In the genomic region with DNA sequence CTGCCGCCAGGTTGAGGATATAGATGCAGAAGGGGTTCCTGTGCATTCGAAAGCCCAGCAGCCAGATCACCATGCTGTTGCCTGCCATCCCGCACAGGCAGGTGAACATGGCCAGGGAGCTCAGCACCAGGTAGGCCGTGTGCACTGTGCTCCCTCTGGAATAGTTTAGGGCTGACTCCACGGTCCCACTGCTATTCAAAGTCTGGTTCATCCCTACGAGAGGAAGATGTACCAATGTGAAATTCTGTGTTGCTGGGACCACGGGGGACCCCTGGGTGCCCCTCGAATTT, we compare ENCODE assay signal across 27 cellular contexts. TPM values are rescaled to one million over a fixed set of nuclear protein-coding genes. Genes with fewer than 3 reads are reported as not detected.
DNase-seq lines count a peak whose midpoint lies in the region; ATAC-seq and TF ChIP-seq lines count a peak whose summit lies in the region.
"Had no signal": no experiment of that assay in that cellular context is flagged by ENCODE, and none has a peak within 500 bp of the region (broad histone marks: within the 10 kb centered on the region; RNA-seq: fewer than 3 reads in every experiment).

A gene with protein sequence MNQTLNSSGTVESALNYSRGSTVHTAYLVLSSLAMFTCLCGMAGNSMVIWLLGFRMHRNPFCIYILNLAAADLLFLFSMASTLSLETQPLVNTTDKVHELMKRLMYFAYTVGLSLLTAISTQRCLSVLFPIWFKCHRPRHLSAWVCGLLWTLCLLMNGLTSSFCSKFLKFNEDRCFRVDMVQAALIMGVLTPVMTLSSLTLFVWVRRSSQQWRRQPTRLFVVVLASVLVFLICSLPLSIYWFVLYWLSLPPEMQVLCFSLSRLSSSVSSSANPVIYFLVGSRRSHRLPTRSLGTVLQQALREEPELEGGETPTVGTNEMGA (minus strand): TSS at position 211 of the 290 bp plus-strand sequence. CDS start 0 bp downstream, at position 211.

- no peak within 1 kb of the TSS for H2BK15ac ChIP-seq in mesenchymal stem cell (ENCODE audit: low read depth, poor library complexity, severe bottlenecking)

- H3K27me3 ChIP-seq in BLaER1 treated with 17β-estradiol and CSF1 and Interleukin-3, amounts not matched to agents 10 nM and 100 nM = peaks cover 0 to 25% (median 18%) of the 10 kb centered on the region in 11 experiments; a peak in 15 of 22 replicates
- H3K27me3 ChIP-seq in mesenchymal stem cell (ENCODE audit: control insufficient read depth in 1 of 2, insufficient read depth in 1 of 2, low read length in 2 of 2) = peaks cover 29 to 56% of the 10 kb centered on the region in 2 experiments
- H3K27me3 ChIP-seq: BE2C had no signal

- no peaks in the 10 kb centered on the region for H3K79me1 ChIP-seq in mesenchymal stem cell (replicated peaks; ENCODE audit: low read length, poor library complexity, severe bottlenecking)

- no peak within 1 kb of the TSS for H4K8ac ChIP-seq in mesenchymal stem cell (ENCODE audit: low read length)

- no peak within 1 kb of the TSS for H2AK5ac ChIP-seq in mesenchymal stem cell (ENCODE audit: low read length, severe bottlenecking)

- DNase-seq in activated effector memory CD4-positive, alpha-beta T cell treated with anti-CD3 and anti-CD28 coated beads, Interleukin-2, amount 50 U/mL, for 16 hours = peak; percentile 22
- DNase-seq in activated effector memory CD4-positive, alpha-beta T cell treated with Interleukin-2 at 50 U/mL for 16 hours = no peak
- DNase-seq in mesenchymal stem cell = no peak
- DNase-seq in sciatic nerve (ENCODE audit: low spot score) = peak; percentile 23
- DNase-seq in HEK293T (ENCODE audit: extremely low spot score) = no peak
- no peak for DNase-seq in hepatic stellate cell (ENCODE audit: low spot score)
- DNase-seq: 8988T; ACHN; BE2C; GOT3; HCEC 1CT; MM.1S; NCI-H1048; NCI-H1417; NCI-H1694; NCI-H2029 treated with DMSO at 0.1 percent for 48 hours; NCI-H446 treated with DMSO at 0.1 percent for 48 hours; NCI-H526; NCI-H82; NK-92 treated with Interleukin-12 subunit alpha and Interleukin-12 subunit beta, amount 100 ng/mL, for 24 hours; PC-9; SHP77 treated with DMSO at 0.1 percent for 48 hours had no signal

- POLR2A ChIA-PET in HEK293T (lab: Yijun Ruan, JAX) = no interaction called here

- H3K27ac ChIP-seq in BLaER1 treated with 17β-estradiol and CSF1 and Interleukin-3, amounts not matched to agents 10 nM and 100 nM = 0 out of 22 replicates have a peak within 1 kb of the TSS, but pooled peaks of 1 of the 11 experiments have one; percentile 24
- no peak within 1 kb of the TSS for H3K27ac ChIP-seq in mesenchymal stem cell (ENCODE audit: low read length, poor library complexity, severe bottlenecking)
- H3K27ac ChIP-seq: KMS-11, PC-9 had no signal

- H2BK12ac ChIP-seq in mesenchymal stem cell (ENCODE audit: low read length in 2 of 2) = no peak within 1 kb of the TSS

- peak within 1 kb of the TSS in 8 of 10 experiments; percentile 9 to 55 (median 42); a peak in 10 of 20 replicates for H3K4me3 ChIP-seq in BLaER1 treated with 17β-estradiol and CSF1 and Interleukin-3, amounts not matched to agents 10 nM and 100 nM
- no peak within 1 kb of the TSS for H3K4me3 ChIP-seq in mesenchymal stem cell (ENCODE audit: insufficient read depth in 1 of 2, low read depth in 1 of 2, low read length in 2 of 2)
- H3K4me3 ChIP-seq: PC-9 had no signal

- H4K91ac ChIP-seq in mesenchymal stem cell (ENCODE audit: low read length) = peak within 1 kb of the TSS; percentile 18

- no peak for ATAC-seq in sciatic nerve

- WGBS in mesenchymal stem cell = 71% methylated on average over 8 of the region's 8 CpGs

- no peak within 1 kb of the TSS for H3K4ac ChIP-seq in mesenchymal stem cell (ENCODE audit: low read depth in 1 of 2, low read length in 2 of 2)

- CTCF ChIA-PET in HEK293T (lab: Yijun Ruan, JAX) = no interaction called here

- peak within 1 kb of the TSS; percentile 58 to 97 (median 93) for H3K4me2 ChIP-seq in BLaER1 treated with 17β-estradiol and CSF1 and Interleukin-3, amounts not matched to agents 10 nM and 100 nM
- H3K4me2 ChIP-seq in mesenchymal stem cell (ENCODE audit: low read length, poor library complexity, severe bottlenecking) = no peak within 1 kb of the TSS
- H3K4me2 ChIP-seq: KMS-11, PC-9 had no signal

- no peak within 1 kb of the TSS for H2AFZ ChIP-seq in mesenchymal stem cell (ENCODE audit: low read depth, low read length)
- H2AFZ ChIP-seq: PC-9 had no signal

- H2BK120ac ChIP-seq in mesenchymal stem cell (ENCODE audit: low read depth, low read length) = no peak within 1 kb of the TSS

- peaks cover 7 to 12% (median 9%) of the 10 kb centered on the region in 11 experiments; a peak in 21 of 22 replicates for H3K9me3 ChIP-seq in BLaER1 treated with 17β-estradiol and CSF1 and Interleukin-3, amounts not matched to agents 10 nM and 100 nM (replicated peaks in 1 of 11)
- peaks cover 3% of the 10 kb centered on the region for H3K9me3 ChIP-seq in mesenchymal stem cell (ENCODE audit: control insufficient read depth, low read length)
- H3K9me3 ChIP-seq: BE2C had no signal

- no peak within 1 kb of the TSS for H3K23ac ChIP-seq in mesenchymal stem cell (ENCODE audit: low read length in 2 of 2)

- peaks cover 21 to 36% (median 33%) of the 10 kb centered on the region in 10 experiments for H3K4me1 ChIP-seq in BLaER1 treated with 17β-estradiol and CSF1 and Interleukin-3, amounts not matched to agents 10 nM and 100 nM
- no peaks in the 10 kb centered on the region for H3K4me1 ChIP-seq in mesenchymal stem cell (ENCODE audit: control insufficient read depth, insufficient read depth, low read depth, low read length)

- no peak within 1 kb of the TSS for H3K14ac ChIP-seq in mesenchymal stem cell (ENCODE audit: low read length in 2 of 2)

- peaks cover 0 to 37% (median 8%) of the 10 kb centered on the region in 11 experiments; a peak in 9 of 22 replicates for H4K20me1 ChIP-seq in BLaER1 treated with 17β-estradiol and CSF1 and Interleukin-3, amounts not matched to agents 10 nM and 100 nM

- peak within 1 kb of the TSS in 1 of 11 experiments; percentile 22; a peak in 2 of 22 replicates for H3K9ac ChIP-seq in BLaER1 treated with 17β-estradiol and CSF1 and Interleukin-3, amounts not matched to agents 10 nM and 100 nM
- no peak within 1 kb of the TSS for H3K9ac ChIP-seq in mesenchymal stem cell (ENCODE audit: low read length)
- H3K9ac ChIP-seq: KMS-11 had no signal

- H3K18ac ChIP-seq in mesenchymal stem cell (ENCODE audit: low read depth in 1 of 2, low read length in 2 of 2) = no peak within 1 kb of the TSS

- no peaks in the 10 kb centered on the region for H3K36me3 ChIP-seq in BLaER1 treated with 17β-estradiol and CSF1 and Interleukin-3, amounts not matched to agents 10 nM and 100 nM
- no peaks in the 10 kb centered on the region for H3K36me3 ChIP-seq in mesenchymal stem cell (ENCODE audit: control insufficient read depth in 1 of 2, insufficient read depth in 2 of 2, low read depth in 1 of 2, low read length in 2 of 2)
- H3K36me3 ChIP-seq: BE2C had no signal

- no peak within 1 kb of the TSS for H2BK5ac ChIP-seq in mesenchymal stem cell (ENCODE audit: low read depth, low read length, poor library complexity, severe bottlenecking)

- intact Hi-C loops in sciatic nerve (cut with DNase I) = no loop called here

TF ChIP-seq in HEK293T, 16 proteins besides CTCF, POLR2A, EP300 and RAD21:
- TF ChIP-seq NFRKB (IDR thresholded peaks at IDR 0.05) (no peak), ARNT (IDR thresholded peaks at IDR 0.05) (no peak), ELF4 (IDR thresholded peaks at IDR 0.05) (no peak), CTBP1 (IDR thresholded peaks at IDR 0.05; ENCODE audit: borderline replicate concordance) (no peak), FOXA1 (IDR thresholded peaks at IDR 0.05) (no peak), LEF1 (IDR thresholded peaks at IDR 0.05; ENCODE audit: borderline replicate concordance) (no peak), TARDBP (IDR thresholded peaks at IDR 0.05) (no peak), HDGF (IDR thresholded peaks at IDR 0.05; ENCODE audit: borderline replicate concordance) (no peak), SUZ12 (IDR thresholded peaks at IDR 0.05) (no peak), ZNF384 (IDR thresholded peaks at IDR 0.05) (no peak), FOXM1 (IDR thresholded peaks at IDR 0.05; ENCODE audit: borderline replicate concordance) (no peak), BHLHE40 (IDR thresholded peaks at IDR 0.05; ENCODE audit: borderline replicate concordance) (no peak), L3MBTL2 (conservative IDR thresholded peaks at IDR 0.05) (no peak), SP1 (IDR thresholded peaks at IDR 0.05) (no peak), FOXK2 (IDR thresholded peaks at IDR 0.05) (no peak)
- TF ChIP-seq, protein P1, sequence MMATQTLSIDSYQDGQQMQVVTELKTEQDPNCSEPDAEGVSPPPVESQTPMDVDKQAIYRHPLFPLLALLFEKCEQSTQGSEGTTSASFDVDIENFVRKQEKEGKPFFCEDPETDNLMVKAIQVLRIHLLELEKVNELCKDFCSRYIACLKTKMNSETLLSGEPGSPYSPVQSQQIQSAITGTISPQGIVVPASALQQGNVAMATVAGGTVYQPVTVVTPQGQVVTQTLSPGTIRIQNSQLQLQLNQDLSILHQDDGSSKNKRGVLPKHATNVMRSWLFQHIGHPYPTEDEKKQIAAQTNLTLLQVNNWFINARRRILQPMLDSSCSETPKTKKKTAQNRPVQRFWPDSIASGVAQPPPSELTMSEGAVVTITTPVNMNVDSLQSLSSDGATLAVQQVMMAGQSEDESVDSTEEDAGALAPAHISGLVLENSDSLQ (IDR thresholded peaks at IDR 0.05) = no peak

RNA-seq across cellular contexts. Expression of the gene that starts here (rescaled TPM):
- polyA plus RNA-seq in mesenchymal stem cell (2013, experiment 1 of 2) = not detected
- polyA plus RNA-seq in mesenchymal stem cell (2013, experiment 2 of 2) = not detected
- not detected for total RNA-seq in sciatic nerve
- total RNA-seq: CD4-positive, alpha-beta T cell; PC-9; RPMI7951 had no signal
- polyA plus RNA-seq: IgD-negative memory B cell had no signal

Comparison
In these comparisons a context has a peak if more than half of its experiments do, and no peak if none do; other contexts are left out.
1. Peak in DNase-seq in sciatic nerve; RNA of the gene not detected or under 1 TPM.
2. H3K4me3 ChIP-seq: peak in BLaER1 treated with 17β-estradiol and CSF1 and Interleukin-3, amounts not matched to agents 10 nM and 100 nM (8 of 10); none in mesenchymal stem cell (0 of 2).